Comparison of ENCODE assay signal across 8 cellular contexts in the genomic region with DNA sequence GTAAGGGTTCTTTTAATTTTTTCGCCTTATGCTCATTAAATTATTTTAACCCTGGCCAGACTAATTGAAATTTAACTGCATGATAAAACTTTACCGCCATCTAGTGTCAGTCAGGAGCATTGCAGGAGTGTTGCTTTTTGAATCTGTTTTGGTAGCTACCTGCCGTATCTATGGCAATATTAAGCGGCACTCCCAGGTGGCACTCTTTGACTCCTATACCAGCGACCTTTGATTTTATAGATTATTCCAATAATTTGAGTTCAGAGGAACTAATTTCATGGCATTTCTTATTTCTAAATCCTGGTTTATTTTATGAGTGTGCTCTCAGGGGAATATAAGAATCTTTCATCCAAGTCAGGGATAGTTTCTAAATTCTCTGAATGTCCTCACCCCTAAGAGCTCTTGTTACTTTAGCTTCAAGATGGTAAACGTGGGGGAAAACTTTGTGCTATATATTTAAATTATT.
DNase-seq lines count a peak whose midpoint lies in the region; ATAC-seq, FAIRE-seq and TF ChIP-seq lines count a peak whose summit lies in the region.

No MANE protein-coding gene starts in this region.

- H3K4me3 ChIP-seq in fibroblast of mammary gland (ENCODE audit: control insufficient read depth, low read depth, low read length) (no peak overlapping the region), pancreas (no peak overlapping the region)

- no peaks in the 10 kb centered on the region for H3K27me3 ChIP-seq in pancreas

- no peak for FAIRE-seq in pancreas (lab: Jason Lieb, UNC)

- ATAC-seq in HG02852 (IDR thresholded peaks at IDR 0.05; ENCODE audit: unreplicated experiment), result peak; percentile 43
- ATAC-seq in pancreas, result peak; percentile 89 to 96 (median 94)
- no peak for ATAC-seq in HG03469 (IDR thresholded peaks at IDR 0.05; ENCODE audit: unreplicated experiment)

- no peaks in the 10 kb centered on the region for H3K9me3 ChIP-seq in pancreas

- DNase-seq in SIG-M5 treated with dmso at 0.1 percent for 504 hours (lab: John Stamatoyannopoulos, UW; ENCODE audit: unreplicated experiment) (peak; percentile 62), SIG-M5 (lab: John Stamatoyannopoulos, UW) (no peak), NCI-H2171 (lab: John Stamatoyannopoulos, UW) (peak; percentile 13), fibroblast of mammary gland (ENCODE audit: low read depth) (peak; percentile 63), pancreas (peak in 3 of 6 donors; percentile 43 to 69 (median 57))
- DNase-seq in activated CD4-positive, alpha-beta T cell treated with anti-CD3 and anti-CD28 coated beads, Interleukin-2, amount 50 U/mL, for 48 hours, result peak; percentile 37 to 55

- no peaks in the 10 kb centered on the region for H3K36me3 ChIP-seq in pancreas

- intact Hi-C loops in pancreas (cut with DNase I), result loop anchor here in 1 of 3 donors (10.0 kb wide), 1 partner anchor 545 kb away; no protein-coding TSS in a partner anchor

- H3K27ac ChIP-seq in pancreas, result no peak overlapping the region

- H3K4me1 ChIP-seq in pancreas, result peaks cover 6 to 17% (median 10%) of the 10 kb centered on the region in 3 donors

- peak; percentile 95 for TF ChIP-seq CTCF in fibroblast of mammary gland (conservative IDR thresholded peaks at IDR 0.05; ENCODE audit: control insufficient read depth, insufficient read depth, low read depth, low read length)
- TF ChIP-seq CTCF in pancreas (IDR thresholded peaks at IDR 0.05), result peak; percentile 83 to 96 (median 93)

- WGBS in pancreas, 2 donors, result 2 to 4% methylated on average over 6 of the region's 6 CpGs
